Comparison of ENCODE assay signal across 30 cellular contexts in genomic region chr4:41976775-41977516, GRCh38. TPM values are rescaled to one million over a fixed set of nuclear protein-coding genes. Genes with fewer than 3 reads are reported as not detected.
DNase-seq lines count a peak whose midpoint lies in the region; ATAC-seq and TF ChIP-seq lines count a peak whose summit lies in the region.
"Had no signal": no experiment of that assay in that cellular context is flagged by ENCODE, and none has a peak within 500 bp of the region (broad histone marks: within the 10 kb centered on the region; RNA-seq: fewer than 3 reads in every experiment).

No MANE protein-coding gene starts in this region.

- H3F3A ChIP-seq in SK-N-SH (replicated peaks; ENCODE audit: insufficient read depth) = no peaks in the 10 kb centered on the region

- intact Hi-C loops in activated naive CD4-positive, alpha-beta T cell treated with anti-CD3 and anti-CD28 coated beads for 36 hours (cut with micrococcal nuclease) = no loop called here

- no peak overlapping the region for H3K27ac ChIP-seq in SK-N-SH (ENCODE audit: low read depth in 2 of 2, low read length in 1 of 2)
- H3K27ac ChIP-seq: cardiac muscle cell, ovary, tibial nerve had no signal

- H3K9ac ChIP-seq in SK-N-SH = no peak overlapping the region

- TF ChIP-seq RAD21 in SK-N-SH (IDR thresholded peaks at IDR 0.05; ENCODE audit: low read length) = no peak

- no peaks in the 10 kb centered on the region for H3K4me1 ChIP-seq in SK-N-SH (ENCODE audit: control insufficient read depth in 1 of 2, insufficient read depth in 2 of 2, low read depth in 1 of 2, low read length in 1 of 2)
- H3K4me1 ChIP-seq: BE2C, tibial nerve had no signal

- H4K20me1 ChIP-seq in SK-N-SH (ENCODE audit: insufficient read depth) = no peaks in the 10 kb centered on the region

- H3K9me3 ChIP-seq in SK-N-SH = no peaks in the 10 kb centered on the region
- H3K9me3 ChIP-seq: BE2C, MG63, ovary, tibial nerve had no signal

- H3K36me3 ChIP-seq in SK-N-SH (replicated peaks in 1 of 2; ENCODE audit: control insufficient read depth in 1 of 2, insufficient read depth in 2 of 2, low read length in 1 of 2) = no peaks in the 10 kb centered on the region
- H3K36me3 ChIP-seq: BE2C, cardiac muscle cell, MG63, ovary, tibial nerve had no signal

- no peak overlapping the region for H3K4me3 Mint-ChIP-seq in WTC11
- no peak overlapping the region for H3K4me3 Mint-ChIP-seq in activated naive CD4-positive, alpha-beta T cell treated with anti-CD3 and anti-CD28 coated beads for 36 hours
- no peak overlapping the region for H3K4me3 Mint-ChIP-seq in naive thymus-derived CD8-positive, alpha-beta T cell
- H3K4me3 Mint-ChIP-seq: activated CD4-positive, alpha-beta T cell treated with anti-CD3 and anti-CD28 coated beads for 36 hours; activated naive CD8-positive, alpha-beta T cell treated with anti-CD3 and anti-CD28 coated beads for 36 hours; CD8-positive, alpha-beta memory T cell; dendritic cell treated with granulocyte-macrophage colony-stimulating factor and Interleukin-4, amounts not matched to agents 40 ng/mL and 50 ng/mL, for 4 days; immature natural killer cell; natural killer cell treated with Interleukin-12 subunit alpha and Interleukin-12 subunit beta and Interleukin-15 and Interleukin-18, amount 100 ng/mL, for 72 hours had no signal

- WGBS in SK-N-SH (ENCODE audit: low lambda C conversion rate) = 96% methylated on average over 1 of the region's 1 CpG

- DNase-seq in SK-N-SH (no peak), WTC11 (ENCODE audit: low spot score) (no peak), left kidney (ENCODE audit: low read depth, low spot score) (peak; percentile 12)
- DNase-seq in activated naive CD4-positive, alpha-beta T cell treated with anti-CD3 and anti-CD28 coated beads for 36 hours = no peak
- DNase-seq in activated T-cell treated with anti-CD3 and anti-CD28 coated beads, Interleukin-2, amount 50 U/mL, for 1 hour = no peak
- no peak for DNase-seq in naive thymus-derived CD8-positive, alpha-beta T cell
- DNase-seq: activated CD4-positive, alpha-beta T cell treated with anti-CD3 and anti-CD28 coated beads for 36 hours; activated effector memory CD4-positive, alpha-beta T cell treated with Interleukin-2 at 50 U/mL for 16 hours; activated naive CD8-positive, alpha-beta T cell treated with anti-CD3 and anti-CD28 coated beads for 36 hours; activated T-cell treated with anti-CD3 and anti-CD28 coated beads for 4 hours; aorta; BE2C; CD8-positive, alpha-beta memory T cell; DMS153; hypothalamus; immature natural killer cell; MG63; NCI-H1436; ovary; retina; stimulated activated CD4-positive, alpha-beta T cell treated with anti-CD3 and anti-CD28 coated beads, Interleukin-1b, Interleukin-23, amount 100 ng/mL, for 48 hours; T-helper 2 cell had no signal

- H3K4me2 ChIP-seq in SK-N-SH = no peak overlapping the region
- H3K4me2 ChIP-seq: smooth muscle cell had no signal

- ATAC-seq in SK-N-SH treated with all-trans-retinoic acid at 6 μM for 48 hours = no peak
- no peak for ATAC-seq in WTC11
- ATAC-seq in GM18907 (IDR thresholded peaks at IDR 0.05; ENCODE audit: unreplicated experiment) = no peak
- ATAC-seq in naive thymus-derived CD8-positive, alpha-beta T cell = no peak
- ATAC-seq: activated CD4-positive, alpha-beta T cell treated with anti-CD3 and anti-CD28 coated beads for 36 hours; HCT116; natural killer cell treated with Interleukin-12 subunit alpha and Interleukin-12 subunit beta and Interleukin-15 and Interleukin-18, amount 100 ng/mL, for 72 hours had no signal

- H3K27me3 ChIP-seq in SK-N-SH (ENCODE audit: insufficient read depth) = no peaks in the 10 kb centered on the region
- H3K27me3 ChIP-seq: BE2C, cardiac muscle cell, MG63, ovary, tibial nerve had no signal

- H3K4me1 Mint-ChIP-seq in WTC11 = peaks cover 17% of the 10 kb centered on the region
- peaks cover 5% of the 10 kb centered on the region for H3K4me1 Mint-ChIP-seq in activated naive CD4-positive, alpha-beta T cell treated with anti-CD3 and anti-CD28 coated beads for 36 hours (ENCODE audit: low read depth)
- H3K4me1 Mint-ChIP-seq in naive thymus-derived CD8-positive, alpha-beta T cell = no peaks in the 10 kb centered on the region
- H3K4me1 Mint-ChIP-seq: CD8-positive, alpha-beta memory T cell; immature natural killer cell had no signal

- TF ChIP-seq EP300 in SK-N-SH (IDR thresholded peaks at IDR 0.05; ENCODE audit: borderline replicate concordance in 1 of 2, low read depth in 1 of 2, low read length in 1 of 2) = no peak

- peaks cover 13% of the 10 kb centered on the region for H3K9me3 Mint-ChIP-seq in WTC11
- H3K9me3 Mint-ChIP-seq in activated naive CD4-positive, alpha-beta T cell treated with anti-CD3 and anti-CD28 coated beads for 36 hours = no peaks in the 10 kb centered on the region
- peaks cover 0 to 4% (median 0%) of the 10 kb centered on the region in 9 donors for H3K9me3 Mint-ChIP-seq in naive thymus-derived CD8-positive, alpha-beta T cell
- H3K9me3 Mint-ChIP-seq: activated naive CD8-positive, alpha-beta T cell treated with anti-CD3 and anti-CD28 coated beads for 36 hours; CD8-positive, alpha-beta memory T cell; immature natural killer cell; natural killer cell treated with Interleukin-12 subunit alpha and Interleukin-12 subunit beta and Interleukin-15 and Interleukin-18, amount 100 ng/mL, for 72 hours had no signal

- TF ChIP-seq CTCF in SK-N-SH (IDR thresholded peaks at IDR 0.05) (no peak), WTC11 (IDR thresholded peaks at IDR 0.05) (no peak)

- peaks cover 5% of the 10 kb centered on the region for H3K36me3 Mint-ChIP-seq in WTC11
- H3K36me3 Mint-ChIP-seq in activated naive CD4-positive, alpha-beta T cell treated with anti-CD3 and anti-CD28 coated beads for 36 hours (ENCODE audit: low read depth) = no peaks in the 10 kb centered on the region
- peaks cover 0 to 5% (median 0%) of the 10 kb centered on the region in 3 donors for H3K36me3 Mint-ChIP-seq in naive thymus-derived CD8-positive, alpha-beta T cell
- H3K36me3 Mint-ChIP-seq: activated naive CD8-positive, alpha-beta T cell treated with anti-CD3 and anti-CD28 coated beads for 36 hours; CD8-positive, alpha-beta memory T cell; immature natural killer cell; natural killer cell treated with Interleukin-12 subunit alpha and Interleukin-12 subunit beta and Interleukin-15 and Interleukin-18, amount 100 ng/mL, for 72 hours had no signal

- H3K27me3 Mint-ChIP-seq in WTC11 (ENCODE audit: low read depth) = peaks cover 2% of the 10 kb centered on the region
- H3K27me3 Mint-ChIP-seq in activated naive CD4-positive, alpha-beta T cell treated with anti-CD3 and anti-CD28 coated beads for 36 hours (ENCODE audit: low read depth) = peaks cover 9% of the 10 kb centered on the region
- H3K27me3 Mint-ChIP-seq in naive thymus-derived CD8-positive, alpha-beta T cell = peaks cover 0 to 18% (median 10%) of the 10 kb centered on the region in 5 donors
- H3K27me3 Mint-ChIP-seq: dendritic cell treated with granulocyte-macrophage colony-stimulating factor and Interleukin-4, amounts not matched to agents 40 ng/mL and 50 ng/mL, for 4 days had no signal

- H3K9me2 ChIP-seq in SK-N-SH = no peaks in the 10 kb centered on the region

- H3K79me2 ChIP-seq in SK-N-SH (ENCODE audit: insufficient read depth) = no peaks in the 10 kb centered on the region

- CTCF ChIA-PET in SK-N-SH (lab: Yijun Ruan, JAX) (interaction anchor here (0.5 to 2.3 kb wide), 3 partner anchors 13 to 696 kb away, joined by 3 to 9 read pairs (median 3); no protein-coding TSS in a partner anchor), WTC11 (lab: Charles Lee) (no interaction called here)
- CTCF ChIA-PET in activated naive CD4-positive, alpha-beta T cell treated with anti-CD3 and anti-CD28 coated beads for 36 hours (lab: Charles Lee) = interaction anchor here (0.6 kb wide), 1 partner anchor 283 kb away, joined by 3 read pairs; no protein-coding TSS in a partner anchor

- peak overlapping the region; percentile 55; the same call in 1 of the 2 replicates for H2AFZ ChIP-seq in SK-N-SH (ENCODE audit: low read depth)

- POLR2A ChIA-PET in SK-N-SH (lab: Yijun Ruan, JAX) = no interaction called here
- POLR2A ChIA-PET in WTC11 (lab: Charles Lee) = interaction anchor here (0.6 kb wide), 1 partner anchor 13 kb away, joined by 4 read pairs; the partner anchor contains the start of gene SLC30A9
- POLR2A ChIA-PET in naive thymus-derived CD8-positive, alpha-beta T cell (lab: Charles Lee) = no interaction called here

- 0 out of 2 replicates have a peak overlapping the region, but pooled peaks have one; percentile 52 for H3K27ac Mint-ChIP-seq in WTC11
- H3K27ac Mint-ChIP-seq in activated naive CD4-positive, alpha-beta T cell treated with anti-CD3 and anti-CD28 coated beads for 36 hours = no peak overlapping the region
- H3K27ac Mint-ChIP-seq in naive thymus-derived CD8-positive, alpha-beta T cell = no peak overlapping the region
- H3K27ac Mint-ChIP-seq: activated CD4-positive, alpha-beta T cell treated with anti-CD3 and anti-CD28 coated beads for 36 hours; activated naive CD8-positive, alpha-beta T cell treated with anti-CD3 and anti-CD28 coated beads for 36 hours; dendritic cell treated with granulocyte-macrophage colony-stimulating factor and Interleukin-4, amounts not matched to agents 40 ng/mL and 50 ng/mL, for 4 days; immature natural killer cell; natural killer cell treated with Interleukin-12 subunit alpha and Interleukin-12 subunit beta and Interleukin-15 and Interleukin-18, amount 100 ng/mL, for 72 hours had no signal

- no peak overlapping the region for H3K4me3 ChIP-seq in SK-N-SH (ENCODE audit: low read depth in 2 of 2, low read length in 1 of 2)
- H3K4me3 ChIP-seq: cardiac muscle cell, MG63, ovary, smooth muscle cell, tibial nerve had no signal

RNA-seq across cellular contexts. Expression of gene DCAF4L1, which starts 4.6 kb away (rescaled TPM):
- polyA plus RNA-seq in SK-N-SH (2012; rRNA removed) = 0.05 and 0.11 TPM in 2 replicates
- 0.01 and 0.04 TPM in 2 replicates for polyA plus RNA-seq in SK-N-SH (2012; cell fraction: cytosol; rRNA removed)
- polyA plus RNA-seq in SK-N-SH (2012; cell fraction: nucleus; rRNA removed) = 0.77 and 0.83 TPM in 2 replicates
- 0.09 to 0.31 TPM (median 0.14 TPM) in 3 replicates for total RNA-seq in WTC11 (2021)
- total RNA-seq in activated naive CD4-positive, alpha-beta T cell treated with anti-CD3 and anti-CD28 coated beads for 36 hours = under 1 TPM; 0.12 TPM
- under 1 TPM; 0.55 to 0.78 TPM for total RNA-seq in naive thymus-derived CD8-positive, alpha-beta T cell
- under 1 TPM in 1 of 3 donors, not detected in 2; 0.06 TPM for polyA plus RNA-seq in naive thymus-derived CD8-positive, alpha-beta T cell
- polyA plus RNA-seq: CD8-positive, alpha-beta memory T cell had no signal

RNA-seq across cellular contexts. Expression of gene SLC30A9, which starts 13.4 kb away (rescaled TPM):
- polyA plus RNA-seq in SK-N-SH (2012; rRNA removed) = 34.2 and 44.0 TPM in 2 replicates
- polyA plus RNA-seq in SK-N-SH (2012; cell fraction: cytosol; rRNA removed) = 47.5 and 56.7 TPM in 2 replicates
- polyA plus RNA-seq in SK-N-SH (2012; cell fraction: nucleus; rRNA removed) = 22.8 and 23.2 TPM in 2 replicates
- total RNA-seq in WTC11 (2021) = 66.0 to 72.2 TPM (median 70.1 TPM) in 3 replicates
- total RNA-seq in activated naive CD4-positive, alpha-beta T cell treated with anti-CD3 and anti-CD28 coated beads for 36 hours = 10 to 100 TPM; 36.2 to 36.3 TPM
- total RNA-seq in naive thymus-derived CD8-positive, alpha-beta T cell = 10 to 100 TPM; 29.3 to 32.2 TPM
- polyA plus RNA-seq in naive thymus-derived CD8-positive, alpha-beta T cell = 10 to 100 TPM; 38.1 to 40.9 (median 38.9) TPM

RNA-seq across cellular contexts. Expression of gene TMEM33, which starts 41.7 kb away (rescaled TPM):
- polyA plus RNA-seq in SK-N-SH (2012; rRNA removed) = 31.2 and 43.2 TPM in 2 replicates
- polyA plus RNA-seq in SK-N-SH (2012; cell fraction: cytosol; rRNA removed) = 32.0 and 35.2 TPM in 2 replicates
- polyA plus RNA-seq in SK-N-SH (2012; cell fraction: nucleus; rRNA removed) = 24.7 and 28.2 TPM in 2 replicates
- 80.8 to 82.4 TPM (median 81.4 TPM) in 3 replicates for total RNA-seq in WTC11 (2021)
- 10 to 100 TPM; 33.9 to 34.6 TPM for total RNA-seq in activated naive CD4-positive, alpha-beta T cell treated with anti-CD3 and anti-CD28 coated beads for 36 hours
- total RNA-seq in naive thymus-derived CD8-positive, alpha-beta T cell = 10 to 100 TPM; 35.4 to 40.1 TPM
- 10 to 100 TPM in 2 of 3 donors, 1 to 10 TPM in 1; 9.8 to 16.6 (median 15.2) TPM for polyA plus RNA-seq in naive thymus-derived CD8-positive, alpha-beta T cell
